Comparison of ENCODE assay signal across 1 cellular context in genomic region chr7:48004023-48004422, GRCh38.
TF ChIP-seq lines count a peak whose summit lies in the region.

No MANE protein-coding gene starts in this region.

TF ChIP-seq in GM23338, 12 proteins besides CTCF, POLR2A, EP300 and RAD21:
- TF ChIP-seq, protein P1, sequence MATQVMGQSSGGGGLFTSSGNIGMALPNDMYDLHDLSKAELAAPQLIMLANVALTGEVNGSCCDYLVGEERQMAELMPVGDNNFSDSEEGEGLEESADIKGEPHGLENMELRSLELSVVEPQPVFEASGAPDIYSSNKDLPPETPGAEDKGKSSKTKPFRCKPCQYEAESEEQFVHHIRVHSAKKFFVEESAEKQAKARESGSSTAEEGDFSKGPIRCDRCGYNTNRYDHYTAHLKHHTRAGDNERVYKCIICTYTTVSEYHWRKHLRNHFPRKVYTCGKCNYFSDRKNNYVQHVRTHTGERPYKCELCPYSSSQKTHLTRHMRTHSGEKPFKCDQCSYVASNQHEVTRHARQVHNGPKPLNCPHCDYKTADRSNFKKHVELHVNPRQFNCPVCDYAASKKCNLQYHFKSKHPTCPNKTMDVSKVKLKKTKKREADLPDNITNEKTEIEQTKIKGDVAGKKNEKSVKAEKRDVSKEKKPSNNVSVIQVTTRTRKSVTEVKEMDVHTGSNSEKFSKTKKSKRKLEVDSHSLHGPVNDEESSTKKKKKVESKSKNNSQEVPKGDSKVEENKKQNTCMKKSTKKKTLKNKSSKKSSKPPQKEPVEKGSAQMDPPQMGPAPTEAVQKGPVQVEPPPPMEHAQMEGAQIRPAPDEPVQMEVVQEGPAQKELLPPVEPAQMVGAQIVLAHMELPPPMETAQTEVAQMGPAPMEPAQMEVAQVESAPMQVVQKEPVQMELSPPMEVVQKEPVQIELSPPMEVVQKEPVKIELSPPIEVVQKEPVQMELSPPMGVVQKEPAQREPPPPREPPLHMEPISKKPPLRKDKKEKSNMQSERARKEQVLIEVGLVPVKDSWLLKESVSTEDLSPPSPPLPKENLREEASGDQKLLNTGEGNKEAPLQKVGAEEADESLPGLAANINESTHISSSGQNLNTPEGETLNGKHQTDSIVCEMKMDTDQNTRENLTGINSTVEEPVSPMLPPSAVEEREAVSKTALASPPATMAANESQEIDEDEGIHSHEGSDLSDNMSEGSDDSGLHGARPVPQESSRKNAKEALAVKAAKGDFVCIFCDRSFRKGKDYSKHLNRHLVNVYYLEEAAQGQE (IDR thresholded peaks at IDR 0.05; ENCODE audit: unreplicated experiment), result no peak
- TF ChIP-seq STAT1 (IDR thresholded peaks at IDR 0.05; ENCODE audit: unreplicated experiment) (no peak), JUNB (IDR thresholded peaks at IDR 0.05; ENCODE audit: unreplicated experiment) (no peak), ZNF331 (CRISPR knock-in tag; IDR thresholded peaks at IDR 0.05; ENCODE audit: low read depth) (no peak), ZNF114 (CRISPR knock-in tag; IDR thresholded peaks at IDR 0.05) (no peak)
